Comparison of ENCODE assay signal across 17 cellular contexts in genomic region chr17:42453544-42453943, GRCh38. TPM values are rescaled to one million over a fixed set of nuclear protein-coding genes. Genes with fewer than 3 reads are reported as not detected.
DNase-seq lines count a peak whose midpoint lies in the region; ATAC-seq, FAIRE-seq and TF ChIP-seq lines count a peak whose summit lies in the region.
"Had no signal": no experiment of that assay in that cellular context is flagged by ENCODE, and none has a peak within 500 bp of the region (broad histone marks: within the 10 kb centered on the region; RNA-seq: fewer than 3 reads in every experiment).

No MANE protein-coding gene starts in this region.

- no peak overlapping the region for H3K4me3 ChIP-seq in spleen
- no peak overlapping the region for H3K4me3 ChIP-seq in ascending aorta
- H3K4me3 ChIP-seq: hepatocyte, tibial artery had no signal

- H3K9me3 ChIP-seq in spleen = no peaks in the 10 kb centered on the region
- H3K9me3 ChIP-seq in ascending aorta = no peaks in the 10 kb centered on the region
- H3K9me3 ChIP-seq: tibial artery had no signal

- DNase-seq in GM18507 (ENCODE audit: extremely low spot score, insufficient read length, low read depth) (no peak), NOMO-1 treated with dmso at 0.1 percent for 144 hours (lab: John Stamatoyannopoulos, UW; ENCODE audit: unreplicated experiment) (peak; percentile 71), caudate nucleus (lab: John Stamatoyannopoulos, UW) (no peak), spleen (no peak), COLO668 (lab: John Stamatoyannopoulos, UW; ENCODE audit: unreplicated experiment) (no peak), NCI-H510A treated with DMSO at 0.1 percent for 48 hours (lab: John Stamatoyannopoulos, UW) (no peak), ascending aorta (ENCODE audit: low spot score in 2 of 2) (no peak)
- DNase-seq: activated naive CD8-positive, alpha-beta T cell treated with anti-CD3 and anti-CD28 coated beads, Interleukin-2, amount 50 U/mL, for 24 hours; IMR-90; NCI-H2171 treated with DMSO at 0.1 percent for 48 hours; NK-92 treated with Interleukin-12 subunit alpha and Interleukin-12 subunit beta, amount 100 ng/mL, for 24 hours; small intestine; tibial artery had no signal

- peak; percentile 5 for FAIRE-seq in GM18507 (lab: Jason Lieb, UNC)
- FAIRE-seq: small intestine had no signal

- intact Hi-C loops in spleen (cut with DNase I; ENCODE audit: low total_unique reads) = no loop called here
- intact Hi-C loops in ascending aorta (cut with DNase I) = no loop called here

- no peaks in the 10 kb centered on the region for H3K27me3 ChIP-seq in spleen (replicated peaks in 1 of 7)
- H3K27me3 ChIP-seq in ascending aorta = no peaks in the 10 kb centered on the region
- H3K27me3 ChIP-seq: hepatocyte, tibial artery had no signal

- WGBS in spleen, 5 donors = 42 to 58% (median 49%) methylated on average over 3 of the region's 3 CpGs

- ATAC-seq in GM18505 (IDR thresholded peaks at IDR 0.05; ENCODE audit: unreplicated experiment) = no peak
- ATAC-seq: activated naive CD8-positive, alpha-beta T cell treated with anti-CD3 and anti-CD28 coated beads, Interleukin-2, amount 50 U/mL, for 24 hours had no signal

- H3K27ac ChIP-seq in caudate nucleus (ENCODE audit: low read depth, low read length) (peak overlapping the region; percentile 30), spleen (peak overlapping the region in 7 of 8 donors; percentile 29 to 79 (median 71)), ascending aorta (peak overlapping the region in 1 of 2 donors; percentile 6)
- H3K27ac ChIP-seq: hepatocyte, parathyroid adenoma, WERI-Rb-1 had no signal

- no peak for TF ChIP-seq POLR2A in spleen (IDR thresholded peaks at IDR 0.05)
- no peak for TF ChIP-seq POLR2A in GM18505 (IDR thresholded peaks at IDR 0.05; ENCODE audit: borderline replicate concordance, extremely low read depth, insufficient read depth, insufficient read length)

- TF ChIP-seq CTCF in spleen (IDR thresholded peaks at IDR 0.05 in 8 of 11, conservative IDR thresholded peaks at IDR 0.05 in 3 of 11) (no peak), ascending aorta (IDR thresholded peaks at IDR 0.05) (no peak)

- H3K4me1 ChIP-seq in spleen (peaks cover 27 to 66% (median 61%) of the 10 kb centered on the region in 6 donors), ascending aorta (peaks cover 4 to 12% of the 10 kb centered on the region in 2 donors)

- H3K36me3 ChIP-seq in spleen (no peaks in the 10 kb centered on the region), ascending aorta (no peaks in the 10 kb centered on the region)
- H3K36me3 ChIP-seq: tibial artery, WERI-Rb-1 had no signal

RNA-seq across cellular contexts. Expression of gene ATP6V0A1, which starts 5.1 kb away (rescaled TPM):
- 100 to 1,000 TPM in 5 of 7 donors, 10 to 100 TPM in 2; 87.4 to 140 (median 126) TPM for total RNA-seq in spleen
- polyA plus RNA-seq in spleen = 10 to 100 TPM; 23.0 to 74.0 (median 50.7) TPM
- total RNA-seq in ascending aorta = 59.0 TPM

RNA-seq across cellular contexts. Expression of gene CAVIN1, which starts 30.5 kb away (rescaled TPM):
- 100 to 1,000 TPM; 129 to 224 (median 150) TPM for total RNA-seq in spleen
- 100 to 1,000 TPM in 1 of 3 donors, 10 to 100 TPM in 2; 25.3 to 129 (median 34.7) TPM for polyA plus RNA-seq in spleen
- total RNA-seq in ascending aorta = 548 TPM
